Comparison of ENCODE assay signal across 27 cellular contexts in the genomic region with DNA sequence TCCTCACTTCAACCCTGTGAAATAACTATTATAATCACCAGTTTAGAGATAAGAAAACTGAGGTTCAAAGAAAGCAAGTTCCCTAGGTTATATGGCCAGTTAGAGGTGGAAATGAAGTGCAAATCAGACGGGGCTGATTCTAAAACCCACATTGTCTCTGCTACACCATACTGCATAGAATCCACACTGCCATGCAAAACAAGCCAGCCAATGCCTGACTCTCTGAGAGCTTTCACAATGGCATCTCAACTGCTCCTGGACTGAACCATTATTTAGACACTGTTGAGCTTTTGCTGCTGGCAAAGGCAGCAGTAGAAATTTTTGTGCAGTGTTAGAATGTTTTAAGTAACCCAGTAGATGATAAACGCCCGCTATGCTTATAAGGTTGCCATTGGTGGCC.
DNase-seq lines count a peak whose midpoint lies in the region; ATAC-seq, FAIRE-seq and TF ChIP-seq lines count a peak whose summit lies in the region.
"Had no signal": no experiment of that assay in that cellular context is flagged by ENCODE, and none has a peak within 500 bp of the region (broad histone marks: within the 10 kb centered on the region; RNA-seq: fewer than 3 reads in every experiment).

No MANE protein-coding gene starts in this region.

- no peak overlapping the region for H2BK15ac ChIP-seq in mesendoderm (replicated peaks; ENCODE audit: low read depth)

- no peak overlapping the region for H4K5ac ChIP-seq in mesendoderm (ENCODE audit: low read length)

- H4K20me1 ChIP-seq in astrocyte (ENCODE audit: insufficient read depth, low read length), result no peaks in the 10 kb centered on the region

- no peak overlapping the region for H3K23ac ChIP-seq in mesendoderm (ENCODE audit: low read length)

- H2AK5ac ChIP-seq in mesendoderm (ENCODE audit: low read length), result no peak overlapping the region

- H3K79me1 ChIP-seq in mesendoderm (ENCODE audit: low read length), result no peaks in the 10 kb centered on the region

- no peaks in the 10 kb centered on the region for H3K36me3 Mint-ChIP-seq in astrocyte (ENCODE audit: low read depth, unreplicated experiment)
- H3K36me3 Mint-ChIP-seq: CD8-positive, alpha-beta T cell had no signal

- no peak for TF ChIP-seq CTCF in AG10803 (conservative IDR thresholded peaks at IDR 0.05; ENCODE audit: low read length)
- TF ChIP-seq CTCF in astrocyte (IDR thresholded peaks at IDR 0.05; ENCODE audit: insufficient read depth, low read depth, low read length), result no peak
- TF ChIP-seq CTCF in thyroid gland (IDR thresholded peaks at IDR 0.05), result no peak

- H3K27ac Mint-ChIP-seq in astrocyte (ENCODE audit: unreplicated experiment), result no peak overlapping the region
- H3K27ac Mint-ChIP-seq: B cell; CD8-positive, alpha-beta T cell had no signal

- H3K9me3 ChIP-seq in SJCRH30 (replicated peaks), result peaks cover 11% of the 10 kb centered on the region; the same call in 1 of the 2 replicates
- H3K9me3 ChIP-seq in astrocyte (ENCODE audit: insufficient read depth, low read depth, low read length), result no peaks in the 10 kb centered on the region
- H3K9me3 ChIP-seq in thyroid gland, result no peaks in the 10 kb centered on the region
- H3K9me3 ChIP-seq: Caco-2 had no signal

- H3K79me2 ChIP-seq in astrocyte (ENCODE audit: insufficient read depth, low read length), result no peaks in the 10 kb centered on the region
- H3K79me2 ChIP-seq in mesendoderm (ENCODE audit: control insufficient read depth, insufficient read depth, low read length), result no peaks in the 10 kb centered on the region

- H4K8ac ChIP-seq in mesendoderm (ENCODE audit: low read depth, low read length), result no peak overlapping the region

- ATAC-seq in HG02642 (IDR thresholded peaks at IDR 0.05; ENCODE audit: poor library complexity, unreplicated experiment) (no peak), GM18873 (IDR thresholded peaks at IDR 0.05; ENCODE audit: low FRiP score, unreplicated experiment) (no peak)
- ATAC-seq: CD8-positive, alpha-beta T cell; HepG2 had no signal

- H3K18ac ChIP-seq in mesendoderm (ENCODE audit: low read length), result no peak overlapping the region

- H2BK120ac ChIP-seq in mesendoderm (ENCODE audit: low read depth, low read length), result no peak overlapping the region

- no peaks in the 10 kb centered on the region for H3K27me3 Mint-ChIP-seq in astrocyte (ENCODE audit: low read depth, unreplicated experiment)

- WGBS in mesendoderm (ENCODE audit: extremely low coverage, insufficient coverage, low lambda C conversion rate), result no CpG with 5 or more reads among the region's 3 CpGs
- 66 to 74% methylated on average over 3 of the region's 3 CpGs for WGBS in thyroid gland, 2 donors

- DNase-seq in AG10803 (ENCODE audit: low read depth), result peak; percentile 24
- no peak for DNase-seq in SJCRH30
- peak; percentile 42 for DNase-seq in astrocyte (ENCODE audit: low read depth)
- DNase-seq in mesendoderm, result peak; percentile 57
- DNase-seq in thyroid gland, result no peak
- DNase-seq in posterior cingulate gyrus, result no peak
- DNase-seq: Caco-2; CD8-positive, alpha-beta T cell; Karpas-422; NCI-H1092; NCI-H1417 treated with DMSO at 0.1 percent for 48 hours; NCI-H1930; NCI-H2107; NCI-H446 treated with DMSO at 0.1 percent for 48 hours; NCI-H526; NCI-H82; NK-92 treated with Interleukin-12 subunit alpha and Interleukin-12 subunit beta, amount 100 ng/mL, for 24 hours; PC-9; Right ventricle myocardium superior; SW 1271 had no signal

- H3K9ac ChIP-seq in astrocyte (ENCODE audit: low read length), result no peak overlapping the region
- H3K9ac ChIP-seq in mesendoderm (ENCODE audit: low read length), result no peak overlapping the region

- peaks cover 27% of the 10 kb centered on the region for H3K4me1 ChIP-seq in SJCRH30
- peaks cover 21% of the 10 kb centered on the region for H3K4me1 ChIP-seq in astrocyte (ENCODE audit: insufficient read depth, low read length)
- peaks cover 4% of the 10 kb centered on the region for H3K4me1 ChIP-seq in mesendoderm (ENCODE audit: control insufficient read depth, low read depth, low read length)
- H3K4me1 ChIP-seq in thyroid gland, result no peaks in the 10 kb centered on the region

- intact Hi-C loops in thyroid gland (cut with DNase I) (no loop called here), posterior cingulate gyrus (cut with DNase I) (no loop called here)

- peaks cover 21% of the 10 kb centered on the region for H3K4me1 Mint-ChIP-seq in astrocyte (ENCODE audit: low read depth, unreplicated experiment)
- H3K4me1 Mint-ChIP-seq: B cell had no signal

- H3K4me2 ChIP-seq in astrocyte (ENCODE audit: low read length), result no peak overlapping the region
- no peak overlapping the region for H3K4me2 ChIP-seq in mesendoderm (ENCODE audit: low read length)
- H3K4me2 ChIP-seq: PC-9 had no signal

- no peak for FAIRE-seq in astrocyte (lab: Jason Lieb, UNC)
- FAIRE-seq: A204.1, G401.6, HepG2 had no signal

- no peak for TF ChIP-seq POLR2A in thyroid gland (IDR thresholded peaks at IDR 0.05)

- H2AFZ ChIP-seq in astrocyte (ENCODE audit: low read depth, low read length), result no peak overlapping the region
- H2AFZ ChIP-seq: PC-9 had no signal

- no peak overlapping the region for H3K4me3 Mint-ChIP-seq in astrocyte (ENCODE audit: unreplicated experiment)
- H3K4me3 Mint-ChIP-seq: B cell; CD8-positive, alpha-beta T cell had no signal

- H3K4ac ChIP-seq in mesendoderm (ENCODE audit: low read depth, low read length), result no peak overlapping the region

- H3K36me3 ChIP-seq in SJCRH30, result no peaks in the 10 kb centered on the region
- no peaks in the 10 kb centered on the region for H3K36me3 ChIP-seq in astrocyte (ENCODE audit: insufficient read depth, low read length)
- H3K36me3 ChIP-seq in mesendoderm (ENCODE audit: control insufficient read depth, insufficient read depth, low read length), result no peaks in the 10 kb centered on the region
- no peaks in the 10 kb centered on the region for H3K36me3 ChIP-seq in thyroid gland

- no peak overlapping the region for H3K56ac ChIP-seq in mesendoderm (ENCODE audit: low read length)

- no peak overlapping the region for H2BK5ac ChIP-seq in mesendoderm (ENCODE audit: low read length)

- no peaks in the 10 kb centered on the region for H3K9me3 Mint-ChIP-seq in astrocyte (ENCODE audit: unreplicated experiment)
- H3K9me3 Mint-ChIP-seq: CD8-positive, alpha-beta T cell had no signal

- H3K4me3 ChIP-seq in AG10803 (ENCODE audit: low read length) (no peak overlapping the region), SJCRH30 (no peak overlapping the region), astrocyte (ENCODE audit: insufficient read depth, low read depth, low read length) (no peak overlapping the region), mesendoderm (ENCODE audit: low read length) (no peak overlapping the region), thyroid gland (replicated peaks in 1 of 3) (no peak overlapping the region)
- H3K4me3 ChIP-seq: PC-9 had no signal

- H3K27me3 ChIP-seq in SJCRH30 (no peaks in the 10 kb centered on the region), astrocyte (ENCODE audit: insufficient read depth, low read length) (no peaks in the 10 kb centered on the region), mesendoderm (ENCODE audit: insufficient read depth, low read length, poor library complexity) (no peaks in the 10 kb centered on the region), thyroid gland (no peaks in the 10 kb centered on the region)

- H3K27ac ChIP-seq in SJCRH30, result peak overlapping the region; percentile 73; the same call in 1 of the 2 replicates
- H3K27ac ChIP-seq in astrocyte (ENCODE audit: low read depth, low read length), result no peak overlapping the region
- no peak overlapping the region for H3K27ac ChIP-seq in mesendoderm (ENCODE audit: low read depth, low read length)
- H3K27ac ChIP-seq in thyroid gland, result no peak overlapping the region
- H3K27ac ChIP-seq: C4-2B, PC-9 had no signal

Comparison
In these comparisons a context has a peak if more than half of its experiments do, and no peak if none do; other contexts are left out.
1. DNase-seq: peak in AG10803 (single experiment), astrocyte (single experiment) and mesendoderm (single experiment); none in SJCRH30 (0 of 2), thyroid gland (0 of 2) and posterior cingulate gyrus (0 of 10).